In genomic region chr7:135558337-135558767, GRCh38 we compare ENCODE assay signal across 8 cellular contexts. TPM values are rescaled to one million over a fixed set of nuclear protein-coding genes. Genes with fewer than 3 reads are reported as not detected.
A peak's percentile ranks its signal among the peaks of the same experiment; 100 is the strongest.
DNase-seq lines count a peak whose midpoint lies in the region; ATAC-seq and TF ChIP-seq lines count a peak whose summit lies in the region.

No MANE protein-coding gene starts in this region.

- peaks cover 6 to 21% of the 10 kb centered on the region in 2 donors for H3K4me1 ChIP-seq in left lung

- H3K27ac ChIP-seq in left lung, result peak overlapping the region; percentile 89 to 90

- peak overlapping the region; percentile 97 for H3K4me3 ChIP-seq in choroid plexus epithelial cell (ENCODE audit: low read depth, low read length)
- H3K4me3 ChIP-seq in left lung, result peak overlapping the region; percentile 57 to 75

- H3K9me3 ChIP-seq in left lung, result no peaks in the 10 kb centered on the region

- no peaks in the 10 kb centered on the region for H3K36me3 ChIP-seq in left lung

- no peaks in the 10 kb centered on the region for H3K27me3 ChIP-seq in left lung

- DNase-seq in Ammon's horn (ENCODE audit: low spot score) (peak; percentile 72), NCI-H2227 treated with DMSO at 0.1 percent for 48 hours (lab: John Stamatoyannopoulos, UW) (peak; percentile 64), choroid plexus epithelial cell (ENCODE audit: low read depth) (peak; percentile 61), left lung (peak in 1 of 2 donors; percentile 42)
- peak; percentile 50 for DNase-seq in activated CD4-positive, alpha-beta T cell treated with anti-CD3 and anti-CD28 coated beads for 1 hour
- peak; percentile 46 to 59 for DNase-seq in stimulated activated CD4-positive, alpha-beta T cell treated with anti-CD3 and anti-CD28 coated beads, Interleukin-4, amount 100 ng/mL, for 4 hours

- peak; percentile 77 for TF ChIP-seq CTCF in choroid plexus epithelial cell (conservative IDR thresholded peaks at IDR 0.05; ENCODE audit: low read depth, low read length)
- TF ChIP-seq CTCF in left lung (IDR thresholded peaks at IDR 0.05), result peak in 1 of 2 donors; percentile 33

- TF ChIP-seq POLR2A in GM18951 (IDR thresholded peaks at IDR 0.05; ENCODE audit: extremely low read depth, insufficient read depth, insufficient read length), result peak; percentile 13

- intact Hi-C loops in left lung (cut with DNase I), result no loop called here

- in situ Hi-C loops in GM18951 (cut with MboI; ENCODE audit: low sequenced_read_pairs, unreplicated experiment), result loop anchor here (10.0 kb wide), 1 partner anchor 274 kb away; no protein-coding TSS in a partner anchor

- peak; percentile 76 for ATAC-seq in HG03196 (IDR thresholded peaks at IDR 0.05; ENCODE audit: unreplicated experiment)
- peak; percentile 79 for ATAC-seq in left lung

RNA-seq across cellular contexts. Expression of gene NUP205, which starts 0.6 kb away (rescaled TPM):
- 10 to 100 TPM; 42.7 to 56.3 TPM for total RNA-seq in left lung

RNA-seq across cellular contexts. Expression of gene CNOT4, which starts 48.5 kb away (rescaled TPM):
- 10 to 100 TPM; 21.6 to 21.8 TPM for total RNA-seq in left lung
